11 cellular contexts compared by ENCODE assay signal in genomic region chr13:99308481-99309087, GRCh38. TPM values are rescaled to one million over a fixed set of nuclear protein-coding genes. Genes with fewer than 3 reads are reported as not detected.
DNase-seq lines count a peak whose midpoint lies in the region; FAIRE-seq and TF ChIP-seq lines count a peak whose summit lies in the region.
"Had no signal": no experiment of that assay in that cellular context is flagged by ENCODE, and none has a peak within 500 bp of the region (broad histone marks: within the 10 kb centered on the region; RNA-seq: fewer than 3 reads in every experiment).

No MANE protein-coding gene starts in this region.

- H3K4me1 ChIP-seq in sigmoid colon, result peaks cover 0 to 60% (median 37%) of the 10 kb centered on the region in 4 donors

- H3K36me3 ChIP-seq in sigmoid colon, result no peaks in the 10 kb centered on the region

- TF ChIP-seq CTCF in epithelial cell of esophagus (IDR thresholded peaks at IDR 0.05; ENCODE audit: insufficient read depth, low read depth, low read length, missing control alignments), result no peak
- TF ChIP-seq CTCF in sigmoid colon (IDR thresholded peaks at IDR 0.05), result no peak

- H3K27me3 ChIP-seq in sigmoid colon, result no peaks in the 10 kb centered on the region

- in situ Hi-C loops in Caki2 (cut with HindIII; ENCODE audit: low pct_unique_long_range_greater_than_20kb, low sequenced_read_pairs) (no loop called here), KBM-7 (cut with MboI; ENCODE audit: low pct_unique_long_range_greater_than_20kb, low sequenced_read_pairs) (no loop called here)

- no peak for FAIRE-seq in RCC 7860 (lab: Jason Lieb, UNC)
- FAIRE-seq: colon had no signal

- intact Hi-C loops in sigmoid colon (cut with DNase I), result loop anchor here (5.0 kb wide), 2 partner anchors 106 to 194 kb away; partner anchors contain the start of genes TM9SF2 and UBAC2

- no peak for TF ChIP-seq POLR2A in sigmoid colon (IDR thresholded peaks at IDR 0.05)

- H3K9me3 ChIP-seq in sigmoid colon, result no peaks in the 10 kb centered on the region

- H3K4me3 ChIP-seq in epithelial cell of esophagus (ENCODE audit: low read length), result no peak overlapping the region
- H3K4me3 ChIP-seq in sigmoid colon, result no peak overlapping the region

- peak; percentile 6 for DNase-seq in Caki2 (ENCODE audit: low read depth)
- peak; percentile 6 for DNase-seq in RCC 7860 (ENCODE audit: low spot score)
- DNase-seq in epithelial cell of esophagus (ENCODE audit: low read depth), result peak; percentile 43
- no peak for DNase-seq in sigmoid colon
- DNase-seq in NCI-H2196 (lab: John Stamatoyannopoulos, UW; ENCODE audit: unreplicated experiment), result no peak
- DNase-seq in stimulated activated CD4-positive, alpha-beta T cell treated with anti-CD3 and anti-CD28 coated beads, Interleukin-2, amount 100 ng/mL, for 48 hours, result no peak
- DNase-seq in SIG-M5 (lab: John Stamatoyannopoulos, UW), result no peak
- DNase-seq in KBM-7, result no peak
- DNase-seq: left ventricle myocardium superior, NCI-H2171 treated with DMSO at 0.1 percent for 48 hours had no signal

- 78 to 90% methylated on average over 3 of the region's 3 CpGs for WGBS in sigmoid colon, 2 donors

- no peak for TF ChIP-seq EP300 in sigmoid colon (IDR thresholded peaks at IDR 0.05)

- peak overlapping the region; percentile 64 to 83 (median 76) for H3K27ac ChIP-seq in sigmoid colon

RNA-seq across cellular contexts. Expression of gene GPR183, which starts 1.4 kb away (rescaled TPM):
- total RNA-seq in Caki2 (2014; rRNA removed; shearing (Covaris generic); ENCODE audit: low replicate concordance), result not detected in 2 replicates
- total RNA-seq in sigmoid colon, result 10 to 100 TPM; 30.9 to 36.4 (median 33.2) TPM
- 10 to 100 TPM in 2 of 3 donors, 1 to 10 TPM in 1; 4.8 to 20.2 (median 10.4) TPM for polyA plus RNA-seq in sigmoid colon

RNA-seq across cellular contexts. Expression of gene GPR18, which starts 50.4 kb away (rescaled TPM):
- total RNA-seq in Caki2 (2014; rRNA removed; shearing (Covaris generic); ENCODE audit: low replicate concordance), result not detected in 2 replicates
- total RNA-seq in sigmoid colon, result under 1 TPM in 1 of 4 donors, not detected in 3; 0.83 TPM
- 1 to 10 TPM in 1 of 3 donors, not detected in 2; 7.5 TPM for polyA plus RNA-seq in sigmoid colon
- total RNA-seq: left ventricle myocardium superior had no signal

Comparison
In these comparisons a context has a peak if more than half of its experiments do, and no peak if none do; other contexts are left out.
1. DNase-seq: peak in Caki2 (single experiment), RCC 7860 (single experiment) and epithelial cell of esophagus (single experiment); none in sigmoid colon (single experiment), NCI-H2196 (single experiment), stimulated activated CD4-positive, alpha-beta T cell treated with anti-CD3 and anti-CD28 coated beads, Interleukin-2, amount 100 ng/mL, for 48 hours (0 of 2), SIG-M5 (single experiment) and KBM-7 (single experiment).
2. RNA of gene GPR183, which starts 1.4 kb away (total RNA-seq): 30.9 to 36.4 TPM in sigmoid colon; not detected in Caki2; every median in the first group is over 10 times any median in the second.